In the genomic region with DNA sequence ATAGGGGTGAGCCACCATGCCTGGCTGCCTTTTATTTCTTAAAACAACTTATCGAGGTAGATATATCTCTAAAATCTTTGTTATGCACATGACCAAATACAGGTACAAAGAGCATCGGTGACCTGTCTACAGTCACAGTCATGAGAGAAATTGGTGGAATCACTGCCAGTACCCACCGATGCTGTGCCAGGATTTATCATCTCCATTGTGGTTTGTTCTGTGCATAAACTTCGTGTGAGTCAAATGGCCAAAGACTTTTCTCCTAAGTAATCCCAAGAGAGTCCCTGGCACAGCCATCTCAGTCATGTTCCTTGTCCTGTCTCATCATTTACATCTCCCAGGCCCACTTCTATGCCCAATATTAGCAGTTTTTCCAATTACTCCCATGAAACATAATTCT, we compare ENCODE assay signal across 18 cellular contexts. TPM values are rescaled to one million over a fixed set of nuclear protein-coding genes. Genes with fewer than 3 reads are reported as not detected.
A peak's percentile ranks its signal among the peaks of the same experiment; 100 is the strongest.
DNase-seq lines count a peak whose midpoint lies in the region; ATAC-seq and TF ChIP-seq lines count a peak whose summit lies in the region.
"Had no signal": no experiment of that assay in that cellular context is flagged by ENCODE, and none has a peak within 500 bp of the region (broad histone marks: within the 10 kb centered on the region; RNA-seq: fewer than 3 reads in every experiment).

No MANE protein-coding gene starts in this region.

- H3K36me3 Mint-ChIP-seq in activated T-helper 1 cell treated with anti-CD3 and anti-CD28 coated beads, Interleukin-12 subunit alpha, Interleukin-12 subunit beta, Interleukin-2, Interleukin-4 antibody, amounts not matched to agents 30 ng/mL and 10 ng/mL and 1 ng/mL, durations not matched to agents 14 hours and 24 hours and 36 hours (ENCODE audit: low read depth) = no peaks in the 10 kb centered on the region
- H3K36me3 Mint-ChIP-seq: CD8-positive, alpha-beta T cell had no signal

- no peaks in the 10 kb centered on the region for H3K36me3 ChIP-seq in parathyroid adenoma (ENCODE audit: control insufficient read depth, insufficient read depth, low read length)
- H3K36me3 ChIP-seq: BLaER1 had no signal

- peaks cover 18% of the 10 kb centered on the region for H3K4me1 ChIP-seq in parathyroid adenoma
- H3K4me1 ChIP-seq: BLaER1 had no signal

- no peak overlapping the region for H3K4me3 ChIP-seq in parathyroid adenoma (ENCODE audit: low read depth, low read length)
- H3K4me3 ChIP-seq: BLaER1, GM23338 had no signal

- no peak for ATAC-seq in GM21717 (IDR thresholded peaks at IDR 0.05; ENCODE audit: unreplicated experiment)
- ATAC-seq: CD8-positive, alpha-beta T cell; GM23338 had no signal

- TF ChIP-seq CTCF in parathyroid adenoma (IDR thresholded peaks at IDR 0.05) = no peak

- no peak overlapping the region for H2AFZ ChIP-seq in parathyroid adenoma
- H2AFZ ChIP-seq: GM23338 had no signal

- no peaks in the 10 kb centered on the region for H3K27me3 ChIP-seq in parathyroid adenoma (ENCODE audit: control insufficient read depth, insufficient read depth, low read length)
- H3K27me3 ChIP-seq: BLaER1 had no signal

- peak overlapping the region; percentile 25 for H3K27ac ChIP-seq in parathyroid adenoma
- H3K27ac ChIP-seq: BLaER1, HL-60 had no signal

- DNase-seq in Daoy (ENCODE audit: low read depth) = peak; percentile 43
- peak; percentile 86 for DNase-seq in M059J (ENCODE audit: low read depth)
- DNase-seq in RPMI7951 (ENCODE audit: low read depth) = peak; percentile 49
- no peak for DNase-seq in activated T-cell treated with anti-CD3 and anti-CD28 coated beads, Interleukin-2, amount 50 U/mL, for 48 hours
- DNase-seq in activated T-helper 1 cell treated with anti-CD3 and anti-CD28 coated beads, Interleukin-12 subunit alpha, Interleukin-12 subunit beta, Interleukin-2, Interleukin-4 antibody, amounts not matched to agents 30 ng/mL and 10 ng/mL and 1 ng/mL, durations not matched to agents 14 hours and 24 hours and 36 hours (ENCODE audit: low spot score) = no peak
- DNase-seq: 8988T; Calu3; CD8-positive, alpha-beta T cell; DMS53; DND-41; HCEC 1CT had no signal

- H3K9me3 ChIP-seq in parathyroid adenoma (ENCODE audit: control insufficient read depth, low read length) = no peaks in the 10 kb centered on the region

- no peak overlapping the region for H3K9ac ChIP-seq in parathyroid adenoma
- H3K9ac ChIP-seq: BLaER1 had no signal

- no peak overlapping the region for H3K27ac Mint-ChIP-seq in activated T-helper 1 cell treated with anti-CD3 and anti-CD28 coated beads, Interleukin-12 subunit alpha, Interleukin-12 subunit beta, Interleukin-2, Interleukin-4 antibody, amounts not matched to agents 30 ng/mL and 10 ng/mL and 1 ng/mL, durations not matched to agents 14 hours and 24 hours and 36 hours
- H3K27ac Mint-ChIP-seq: CD8-positive, alpha-beta T cell; GM23338; IgD-negative memory B cell had no signal

- peaks cover 4% of the 10 kb centered on the region for H3K9me3 Mint-ChIP-seq in activated T-helper 1 cell treated with anti-CD3 and anti-CD28 coated beads, Interleukin-12 subunit alpha, Interleukin-12 subunit beta, Interleukin-2, Interleukin-4 antibody, amounts not matched to agents 30 ng/mL and 10 ng/mL and 1 ng/mL, durations not matched to agents 14 hours and 24 hours and 36 hours
- H3K9me3 Mint-ChIP-seq: CD8-positive, alpha-beta T cell had no signal

- H3K79me2 ChIP-seq in parathyroid adenoma = no peaks in the 10 kb centered on the region

- peaks cover 6% of the 10 kb centered on the region for H3K27me3 Mint-ChIP-seq in activated T-helper 1 cell treated with anti-CD3 and anti-CD28 coated beads, Interleukin-12 subunit alpha, Interleukin-12 subunit beta, Interleukin-2, Interleukin-4 antibody, amounts not matched to agents 30 ng/mL and 10 ng/mL and 1 ng/mL, durations not matched to agents 14 hours and 24 hours and 36 hours (ENCODE audit: insufficient read depth)

- no peak overlapping the region for H3K4me2 ChIP-seq in parathyroid adenoma (ENCODE audit: low read length)
- H3K4me2 ChIP-seq: BLaER1, GM23338 had no signal

- H3K4me3 Mint-ChIP-seq in activated T-helper 1 cell treated with anti-CD3 and anti-CD28 coated beads, Interleukin-12 subunit alpha, Interleukin-12 subunit beta, Interleukin-2, Interleukin-4 antibody, amounts not matched to agents 30 ng/mL and 10 ng/mL and 1 ng/mL, durations not matched to agents 14 hours and 24 hours and 36 hours = no peak overlapping the region
- H3K4me3 Mint-ChIP-seq: CD8-positive, alpha-beta T cell; GM23338; IgD-negative memory B cell had no signal

- no peaks in the 10 kb centered on the region for H3K4me1 Mint-ChIP-seq in activated T-helper 1 cell treated with anti-CD3 and anti-CD28 coated beads, Interleukin-12 subunit alpha, Interleukin-12 subunit beta, Interleukin-2, Interleukin-4 antibody, amounts not matched to agents 30 ng/mL and 10 ng/mL and 1 ng/mL, durations not matched to agents 14 hours and 24 hours and 36 hours (ENCODE audit: low read depth)

- intact Hi-C loops in activated T-helper 1 cell treated with anti-CD3 and anti-CD28 coated beads, Interleukin-12 subunit alpha, Interleukin-12 subunit beta, Interleukin-2, Interleukin-4 antibody, amounts not matched to agents 30 ng/mL and 10 ng/mL and 1 ng/mL, durations not matched to agents 14 hours and 24 hours and 36 hours (cut with micrococcal nuclease) = no loop called here

RNA-seq across cellular contexts. Expression of a gene that starts 9.0 kb away (rescaled TPM):
- not detected in 2 replicates for total RNA-seq in Daoy (2014; rRNA removed; shearing (Covaris generic))
- total RNA-seq in M059J (2014; rRNA removed; shearing (Covaris generic)) = 0.27 and 2.4 TPM in 2 replicates
- not detected in 2 replicates for total RNA-seq in RPMI7951 (2014; rRNA removed; shearing (Covaris generic))
- total RNA-seq in activated T-helper 1 cell treated with anti-CD3 and anti-CD28 coated beads, Interleukin-12 subunit alpha, Interleukin-12 subunit beta, Interleukin-2, Interleukin-4 antibody, amounts not matched to agents 30 ng/mL and 10 ng/mL and 1 ng/mL, durations not matched to agents 14 hours and 24 hours and 36 hours = not detected in 2 replicates
- total RNA-seq: A673; Calu3; CD8-positive, alpha-beta T cell; GM23338 had no signal

RNA-seq across cellular contexts. Expression of a gene that starts 59.9 kb away (rescaled TPM):
- not detected in 2 replicates for total RNA-seq in Daoy (2014; rRNA removed; shearing (Covaris generic))
- total RNA-seq in M059J (2014; rRNA removed; shearing (Covaris generic)) = not detected in 2 replicates
- total RNA-seq in RPMI7951 (2014; rRNA removed; shearing (Covaris generic)) = not detected in 2 replicates
- total RNA-seq in activated T-helper 1 cell treated with anti-CD3 and anti-CD28 coated beads, Interleukin-12 subunit alpha, Interleukin-12 subunit beta, Interleukin-2, Interleukin-4 antibody, amounts not matched to agents 30 ng/mL and 10 ng/mL and 1 ng/mL, durations not matched to agents 14 hours and 24 hours and 36 hours = not detected in 2 replicates
- total RNA-seq: A673; Calu3; CD8-positive, alpha-beta T cell; GM23338 had no signal

Comparison
In these comparisons a context has a peak if more than half of its experiments do, and no peak if none do; other contexts are left out.
1. DNase-seq: peak in Daoy (single experiment), M059J (single experiment) and RPMI7951 (single experiment); none in activated T-cell treated with anti-CD3 and anti-CD28 coated beads, Interleukin-2, amount 50 U/mL, for 48 hours (0 of 2) and activated T-helper 1 cell treated with anti-CD3 and anti-CD28 coated beads, Interleukin-12 subunit alpha, Interleukin-12 subunit beta, Interleukin-2, Interleukin-4 antibody, amounts not matched to agents 30 ng/mL and 10 ng/mL and 1 ng/mL, durations not matched to agents 14 hours and 24 hours and 36 hours (single experiment).